31 cellular contexts compared by ENCODE assay signal in the genomic region with DNA sequence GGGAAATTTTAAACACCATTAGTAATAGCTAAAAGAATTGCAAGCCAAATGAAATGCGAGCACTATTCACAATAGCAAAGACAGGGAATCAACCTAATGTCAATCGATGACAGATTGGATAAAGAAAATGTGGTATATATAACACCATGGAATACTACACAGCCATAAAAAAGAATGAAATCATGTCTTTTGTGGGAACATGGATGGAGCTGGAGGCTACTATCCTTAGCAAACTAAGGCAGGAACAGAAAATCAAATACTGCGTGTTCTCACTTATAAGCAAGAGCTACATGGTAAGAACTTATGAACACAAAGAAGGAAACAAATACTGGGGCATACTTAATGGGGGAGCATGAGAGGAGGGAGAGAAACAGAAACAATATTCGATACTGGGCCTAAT.
"Had no signal": no experiment of that assay in that cellular context is flagged by ENCODE, and none has a peak within 500 bp of the region (broad histone marks: within the 10 kb centered on the region; RNA-seq: fewer than 3 reads in every experiment).

No MANE protein-coding gene starts in this region.

- H3K9me3 Mint-ChIP-seq: naive thymus-derived CD8-positive, alpha-beta T cell; natural killer cell treated with Interleukin-12 subunit alpha and Interleukin-12 subunit beta and Interleukin-15 and Interleukin-18, amount 100 ng/mL, for 72 hours; neural progenitor cell; stimulated activated memory B cell treated with anti-CD40 and anti-IgM and Interleukin-4, amounts not matched to agents 10 μg/mL and 1 μg/mL and 100 μg/mL, for 72 hours had no signal

- H3K9me3 ChIP-seq: ovary, psoas muscle, spleen, suprapubic skin, testis, tibial artery, transverse colon, upper lobe of right lung, uterus had no signal

- H3K4me1 ChIP-seq: parathyroid adenoma, psoas muscle, suprapubic skin, testis, tibial artery, upper lobe of right lung, uterus had no signal

- H3K4me3 Mint-ChIP-seq: naive thymus-derived CD8-positive, alpha-beta T cell; natural killer cell treated with Interleukin-12 subunit alpha and Interleukin-12 subunit beta and Interleukin-15 and Interleukin-18, amount 100 ng/mL, for 72 hours; neural progenitor cell; stimulated activated memory B cell treated with anti-CD40 and anti-IgM and Interleukin-4, amounts not matched to agents 10 μg/mL and 1 μg/mL and 100 μg/mL, for 72 hours; stimulated activated naive CD8-positive, alpha-beta T cell treated with anti-CD3 and anti-CD28 coated beads, Interleukin-15, amount 100 ng/mL, for 72 hours; type B pancreatic cell had no signal

- H3K27me3 ChIP-seq: neural progenitor cell, ovary, suprapubic skin, testis, tibial artery, transverse colon, upper lobe of right lung, uterus had no signal

- H3K36me3 Mint-ChIP-seq: naive thymus-derived CD8-positive, alpha-beta T cell; neural progenitor cell; stimulated activated memory B cell treated with anti-CD40 and anti-IgM and Interleukin-4, amounts not matched to agents 10 μg/mL and 1 μg/mL and 100 μg/mL, for 72 hours had no signal

- H3K27ac ChIP-seq: neural progenitor cell, ovary, parathyroid adenoma, psoas muscle, skin epidermis, spleen, suprapubic skin, testis, tibial artery, transverse colon, upper lobe of right lung, uterus had no signal

- H3K27me3 Mint-ChIP-seq: naive thymus-derived CD8-positive, alpha-beta T cell; stimulated activated naive CD8-positive, alpha-beta T cell treated with anti-CD3 and anti-CD28 coated beads, Interleukin-15, amount 100 ng/mL, for 72 hours had no signal

- DNase-seq: naive thymus-derived CD8-positive, alpha-beta T cell; occipital lobe; ovary; posterior cingulate gyrus; psoas muscle; right cardiac atrium; spleen; stimulated activated CD4-positive, alpha-beta T cell treated with anti-CD3 and anti-CD28 coated beads, Interleukin-12 subunit alpha, Interleukin-12 subunit beta, amount 100 ng/mL, for 4 hours; stimulated activated CD4-positive, alpha-beta T cell treated with anti-CD3 and anti-CD28 coated beads, Interleukin-1b, Interleukin-23, amount 100 ng/mL, for 48 hours; stimulated activated CD4-positive, alpha-beta T cell treated with anti-CD3 and anti-CD28 coated beads, Interleukin-4, amount 100 ng/mL, for 1 hour; stimulated activated CD4-positive, alpha-beta T cell treated with anti-CD3 and anti-CD28 coated beads, Interleukin-4, amount 100 ng/mL, for 4 hours; stimulated activated CD8-positive, alpha-beta memory T cell treated with anti-CD3 and anti-CD28 coated beads, Interleukin-4, amount 100 ng/mL, for 48 hours; stimulated activated naive CD4-positive, alpha-beta T cell; stimulated activated naive CD8-positive, alpha-beta T cell treated with anti-CD3 and anti-CD28 coated beads, Interleukin-15, amount 100 ng/mL, for 72 hours; stimulated activated naive CD8-positive, alpha-beta T cell treated with anti-CD3 and anti-CD28 coated beads, Interleukin-15, Interleukin-2, amounts not matched to agents 100 U/mL and 50 U/mL, for 24 hours; substantia nigra; testis; tibial artery; transverse colon; upper lobe of right lung; uterus had no signal

- H3K9ac ChIP-seq: neural progenitor cell, parathyroid adenoma had no signal

- H3K4me1 Mint-ChIP-seq: stimulated activated memory B cell treated with anti-CD40 and anti-IgM and Interleukin-4, amounts not matched to agents 10 μg/mL and 1 μg/mL and 100 μg/mL, for 72 hours had no signal

- H3K4me3 ChIP-seq: neural progenitor cell, ovary, psoas muscle, skin epidermis, smooth muscle cell, spleen, suprapubic skin, testis, tibial artery, transverse colon, upper lobe of right lung, uterus had no signal

- H2AFZ ChIP-seq: neural progenitor cell, parathyroid adenoma had no signal

- H3K36me3 ChIP-seq: neural progenitor cell, ovary, spleen, suprapubic skin, tibial artery, transverse colon, upper lobe of right lung, uterus had no signal

- ATAC-seq: naive thymus-derived CD8-positive, alpha-beta T cell; natural killer cell treated with Interleukin-12 subunit alpha and Interleukin-12 subunit beta and Interleukin-15 and Interleukin-18, amount 100 ng/mL, for 72 hours; psoas muscle; right cardiac atrium; sciatic nerve; stimulated activated memory B cell treated with anti-CD40 and anti-IgM and Interleukin-4, amounts not matched to agents 10 μg/mL and 1 μg/mL and 100 μg/mL, for 72 hours; stimulated activated naive CD8-positive, alpha-beta T cell treated with anti-CD3 and anti-CD28 coated beads, Interleukin-15, amount 100 ng/mL, for 72 hours; stimulated activated naive CD8-positive, alpha-beta T cell treated with anti-CD3 and anti-CD28 coated beads, Interleukin-15, Interleukin-2, amounts not matched to agents 100 U/mL and 50 U/mL, for 24 hours; upper lobe of right lung had no signal

- H3K4me2 ChIP-seq: neural progenitor cell, smooth muscle cell had no signal

- H3K79me2 ChIP-seq: parathyroid adenoma had no signal

- H3K27ac Mint-ChIP-seq: naive thymus-derived CD8-positive, alpha-beta T cell; natural killer cell treated with Interleukin-12 subunit alpha and Interleukin-12 subunit beta and Interleukin-15 and Interleukin-18, amount 100 ng/mL, for 72 hours; neural progenitor cell; progenitor cell of endocrine pancreas; stimulated activated memory B cell treated with anti-CD40 and anti-IgM and Interleukin-4, amounts not matched to agents 10 μg/mL and 1 μg/mL and 100 μg/mL, for 72 hours; stimulated activated naive CD8-positive, alpha-beta T cell treated with anti-CD3 and anti-CD28 coated beads, Interleukin-15, amount 100 ng/mL, for 72 hours; type B pancreatic cell had no signal
